Comparison of ENCODE assay signal across 17 cellular contexts in the genomic region with DNA sequence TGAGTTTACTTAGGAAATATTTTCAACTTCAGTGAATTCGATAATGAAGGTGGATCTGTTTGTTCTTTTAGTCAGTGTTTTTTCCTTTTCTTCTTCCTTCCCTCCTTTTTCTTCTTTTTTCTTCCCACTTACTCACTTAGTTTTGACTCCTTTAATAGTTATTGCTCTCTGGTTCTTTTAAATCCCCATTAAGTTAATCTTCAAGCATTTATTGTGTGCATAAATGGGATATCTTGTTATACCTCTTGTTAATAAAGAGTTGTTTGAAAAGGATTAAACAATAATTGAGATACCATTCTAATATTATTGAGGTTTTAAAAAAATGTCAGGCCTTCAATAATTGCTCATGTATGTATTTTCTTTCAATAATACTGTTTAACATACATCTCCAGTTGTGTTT.
"Had no signal": no experiment of that assay in that cellular context is flagged by ENCODE, and none has a peak within 500 bp of the region (broad histone marks: within the 10 kb centered on the region; RNA-seq: fewer than 3 reads in every experiment).

No MANE protein-coding gene starts in this region.

- H3K27ac ChIP-seq: upper lobe of left lung had no signal

- DNase-seq: activated CD8-positive, alpha-beta memory T cell treated with anti-CD3 and anti-CD28 coated beads, Interleukin-2, amount 10 ng/mL, durations not matched to agents 7 days and 5 days; activated naive CD4-positive, alpha-beta T cell; activated T-cell treated with anti-CD3 and anti-CD28 coated beads, Interleukin-2, amount 50 U/mL, for 24 hours; amniotic stem cell; cerebellar nuclear complex; foreskin melanocyte; heart right ventricle; kidney; left ventricle myocardium superior; mesenchymal stem cell; stimulated activated CD4-positive, alpha-beta T cell treated with anti-CD3 and anti-CD28 coated beads, Interleukin-2, amount 100 ng/mL, for 48 hours; stimulated activated naive CD8-positive, alpha-beta T cell treated with anti-CD3 and anti-CD28 coated beads, Interleukin-15, Interleukin-2, amounts not matched to agents 100 U/mL and 50 U/mL, for 24 hours; upper lobe of left lung had no signal

- ATAC-seq: activated CD8-positive, alpha-beta memory T cell treated with anti-CD3 and anti-CD28 coated beads, Interleukin-2, amount 10 ng/mL, durations not matched to agents 7 days and 5 days; heart right ventricle; left ventricle myocardium superior; SK-N-SH treated with all-trans-retinoic acid at 6 μM for 48 hours; stimulated activated naive CD8-positive, alpha-beta T cell treated with anti-CD3 and anti-CD28 coated beads, Interleukin-15, Interleukin-2, amounts not matched to agents 100 U/mL and 50 U/mL, for 24 hours had no signal

- H3K27ac Mint-ChIP-seq: activated CD8-positive, alpha-beta memory T cell treated with anti-CD3 and anti-CD28 coated beads, Interleukin-2, amount 10 ng/mL, durations not matched to agents 7 days and 5 days; brain; T-helper 1 cell treated with Interleukin-12 subunit alpha and Interleukin-12 subunit beta and Interleukin-4 antibody, amounts not matched to agents 30 μg/mL and 1 μg/mL, for 36 hours had no signal

- H3K9me3 Mint-ChIP-seq: activated T-cell treated with anti-CD3 and anti-CD28 coated beads, Interleukin-2, amount 50 U/mL, for 24 hours; neural crest cell; T-helper 1 cell treated with Interleukin-12 subunit alpha and Interleukin-12 subunit beta and Interleukin-4 antibody, amounts not matched to agents 30 μg/mL and 1 μg/mL, for 36 hours had no signal

- H3K4me3 ChIP-seq: heart right ventricle, upper lobe of left lung had no signal

- H3K27me3 ChIP-seq: heart right ventricle, upper lobe of left lung had no signal

- H3K27me3 Mint-ChIP-seq: activated CD8-positive, alpha-beta memory T cell treated with anti-CD3 and anti-CD28 coated beads, Interleukin-2, amount 10 ng/mL, durations not matched to agents 7 days and 5 days; activated T-cell treated with anti-CD3 and anti-CD28 coated beads, Interleukin-2, amount 50 U/mL, for 24 hours; brain had no signal

- H3K9me3 ChIP-seq: upper lobe of left lung had no signal

- H3K4me3 Mint-ChIP-seq: activated CD8-positive, alpha-beta memory T cell treated with anti-CD3 and anti-CD28 coated beads, Interleukin-2, amount 10 ng/mL, durations not matched to agents 7 days and 5 days; activated T-cell treated with anti-CD3 and anti-CD28 coated beads, Interleukin-2, amount 50 U/mL, for 24 hours; brain; neural crest cell; T-helper 1 cell treated with Interleukin-12 subunit alpha and Interleukin-12 subunit beta and Interleukin-4 antibody, amounts not matched to agents 30 μg/mL and 1 μg/mL, for 36 hours had no signal
